22 cellular contexts compared by ENCODE assay signal in the genomic region with DNA sequence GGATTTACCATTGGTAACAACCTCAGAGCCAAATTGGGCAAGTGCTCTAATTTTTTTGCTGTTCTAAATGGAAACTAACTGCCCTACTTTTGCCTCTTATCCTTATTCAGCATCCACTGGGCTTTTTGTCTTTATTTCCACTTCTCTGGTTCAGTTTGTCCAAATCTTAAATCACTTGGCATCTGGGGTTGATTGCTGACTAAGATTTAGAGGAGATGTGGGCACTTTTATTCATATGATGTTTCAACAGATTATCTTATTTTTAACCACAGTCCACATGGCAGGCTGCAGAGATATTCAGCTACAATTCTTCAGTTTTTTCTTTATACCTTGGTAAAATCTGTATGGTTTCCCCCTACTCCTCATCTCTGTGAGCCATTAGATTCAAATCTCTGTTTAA.
"Had no signal": no experiment of that assay in that cellular context is flagged by ENCODE, and none has a peak within 500 bp of the region (broad histone marks: within the 10 kb centered on the region; RNA-seq: fewer than 3 reads in every experiment).

No MANE protein-coding gene starts in this region.

- H3K4me3 Mint-ChIP-seq: dendritic cell treated with granulocyte-macrophage colony-stimulating factor and Interleukin-4, amounts not matched to agents 40 ng/mL and 50 ng/mL, for 4 days; effector memory CD8-positive, alpha-beta T cell; natural killer cell; stimulated activated naive B cell treated with anti-CD40 and anti-IgM and Interleukin-4, amounts not matched to agents 10 μg/mL and 1 μg/mL and 100 μg/mL, for 72 hours; stimulated activated naive CD8-positive, alpha-beta T cell treated with anti-CD3 and anti-CD28 coated beads, Interleukin-15, amount 100 ng/mL, for 72 hours had no signal

- H3K4me1 ChIP-seq: esophagus muscularis mucosa, gastrocnemius medialis, heart right ventricle, psoas muscle, spleen had no signal

- H3K27me3 ChIP-seq: esophagus muscularis mucosa, gastrocnemius medialis, heart right ventricle, spleen had no signal

- H3K4me1 Mint-ChIP-seq: natural killer cell; stimulated activated naive B cell treated with anti-CD40 and anti-IgM and Interleukin-4, amounts not matched to agents 10 μg/mL and 1 μg/mL and 100 μg/mL, for 72 hours; stimulated activated naive CD8-positive, alpha-beta T cell treated with anti-CD3 and anti-CD28 coated beads, Interleukin-15, amount 100 ng/mL, for 72 hours had no signal

- H3K27ac ChIP-seq: epithelial cell of prostate, esophagus muscularis mucosa, gastrocnemius medialis, heart right ventricle, psoas muscle, spleen had no signal

- H3K36me3 ChIP-seq: esophagus muscularis mucosa, gastrocnemius medialis, heart right ventricle, spleen had no signal

- H3K36me3 Mint-ChIP-seq: stimulated activated naive B cell treated with anti-CD40 and anti-IgM and Interleukin-4, amounts not matched to agents 10 μg/mL and 1 μg/mL and 100 μg/mL, for 72 hours had no signal

- H3K4me3 ChIP-seq: esophagus muscularis mucosa, gastrocnemius medialis, heart right ventricle, mucosa of descending colon, psoas muscle, spleen had no signal

- H3K27me3 Mint-ChIP-seq: dendritic cell treated with granulocyte-macrophage colony-stimulating factor and Interleukin-4, amounts not matched to agents 40 ng/mL and 50 ng/mL, for 4 days; effector memory CD8-positive, alpha-beta T cell; stimulated activated naive B cell treated with anti-CD40 and anti-IgM and Interleukin-4, amounts not matched to agents 10 μg/mL and 1 μg/mL and 100 μg/mL, for 72 hours; stimulated activated naive CD8-positive, alpha-beta T cell treated with anti-CD3 and anti-CD28 coated beads, Interleukin-15, amount 100 ng/mL, for 72 hours had no signal

- DNase-seq: effector memory CD8-positive, alpha-beta T cell; gastrocnemius medialis; heart right ventricle; hypothalamus; islet precursor cell; mammary epithelial cell; mucosa of descending colon; natural killer cell; psoas muscle; retina; spleen; stimulated activated CD4-positive, alpha-beta T cell treated with anti-CD3 and anti-CD28 coated beads, Interleukin-15, amount 100 ng/mL, for 24 hours; stimulated activated CD4-positive, alpha-beta T cell treated with anti-CD3 and anti-CD28 coated beads, Interleukin-1b, Interleukin-23, amount 100 ng/mL, for 48 hours; stimulated activated CD4-positive, alpha-beta T cell treated with anti-CD3 and anti-CD28 coated beads, Interleukin-4, amount 100 ng/mL, for 4 hours; stimulated activated naive B cell treated with anti-CD40 and anti-IgM and Interleukin-4, amounts not matched to agents 10 μg/mL and 1 μg/mL and 100 μg/mL, for 72 hours; stimulated activated naive CD8-positive, alpha-beta T cell treated with anti-CD3 and anti-CD28 coated beads, Interleukin-15, amount 100 ng/mL, for 72 hours; trophoblast cell had no signal

- ATAC-seq: effector memory CD8-positive, alpha-beta T cell; gastrocnemius medialis; heart right ventricle; left lobe of liver; mucosa of descending colon; natural killer cell; psoas muscle; sciatic nerve; stimulated activated naive B cell treated with anti-CD40 and anti-IgM and Interleukin-4, amounts not matched to agents 10 μg/mL and 1 μg/mL and 100 μg/mL, for 72 hours; stimulated activated naive CD8-positive, alpha-beta T cell treated with anti-CD3 and anti-CD28 coated beads, Interleukin-15, amount 100 ng/mL, for 72 hours had no signal

- H3K9me3 ChIP-seq: esophagus muscularis mucosa, gastrocnemius medialis, psoas muscle had no signal

- H3K27ac Mint-ChIP-seq: dendritic cell treated with granulocyte-macrophage colony-stimulating factor and Interleukin-4, amounts not matched to agents 40 ng/mL and 50 ng/mL, for 4 days; effector memory CD8-positive, alpha-beta T cell; natural killer cell; stimulated activated naive B cell treated with anti-CD40 and anti-IgM and Interleukin-4, amounts not matched to agents 10 μg/mL and 1 μg/mL and 100 μg/mL, for 72 hours; stimulated activated naive CD8-positive, alpha-beta T cell treated with anti-CD3 and anti-CD28 coated beads, Interleukin-15, amount 100 ng/mL, for 72 hours had no signal
